ENCODE assay signal across 1 cellular context in the genomic region with DNA sequence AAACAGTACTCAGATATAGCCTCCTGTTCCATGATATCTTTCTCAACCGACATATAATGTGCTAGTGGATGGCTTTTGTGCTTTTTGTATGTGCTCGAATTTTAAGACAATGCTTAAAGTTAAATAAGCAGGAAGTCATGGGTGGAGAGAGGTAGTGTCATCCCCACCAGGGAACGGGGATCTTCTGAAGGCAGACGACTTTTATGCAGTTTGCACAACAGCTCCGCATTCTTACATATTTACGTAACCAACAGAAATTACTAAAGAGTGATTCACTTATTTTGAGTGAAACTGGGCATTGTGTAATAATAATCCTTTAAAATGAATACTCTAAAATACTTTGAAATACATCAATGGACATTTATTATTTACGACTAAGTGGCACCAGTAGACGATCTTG.
TF ChIP-seq lines count a peak whose summit lies in the region.

No MANE protein-coding gene starts in this region.

TF ChIP-seq in HepG2, 621 proteins besides CTCF, POLR2A, EP300 and RAD21 (continued from another document):
- TF ChIP-seq, protein P1, sequence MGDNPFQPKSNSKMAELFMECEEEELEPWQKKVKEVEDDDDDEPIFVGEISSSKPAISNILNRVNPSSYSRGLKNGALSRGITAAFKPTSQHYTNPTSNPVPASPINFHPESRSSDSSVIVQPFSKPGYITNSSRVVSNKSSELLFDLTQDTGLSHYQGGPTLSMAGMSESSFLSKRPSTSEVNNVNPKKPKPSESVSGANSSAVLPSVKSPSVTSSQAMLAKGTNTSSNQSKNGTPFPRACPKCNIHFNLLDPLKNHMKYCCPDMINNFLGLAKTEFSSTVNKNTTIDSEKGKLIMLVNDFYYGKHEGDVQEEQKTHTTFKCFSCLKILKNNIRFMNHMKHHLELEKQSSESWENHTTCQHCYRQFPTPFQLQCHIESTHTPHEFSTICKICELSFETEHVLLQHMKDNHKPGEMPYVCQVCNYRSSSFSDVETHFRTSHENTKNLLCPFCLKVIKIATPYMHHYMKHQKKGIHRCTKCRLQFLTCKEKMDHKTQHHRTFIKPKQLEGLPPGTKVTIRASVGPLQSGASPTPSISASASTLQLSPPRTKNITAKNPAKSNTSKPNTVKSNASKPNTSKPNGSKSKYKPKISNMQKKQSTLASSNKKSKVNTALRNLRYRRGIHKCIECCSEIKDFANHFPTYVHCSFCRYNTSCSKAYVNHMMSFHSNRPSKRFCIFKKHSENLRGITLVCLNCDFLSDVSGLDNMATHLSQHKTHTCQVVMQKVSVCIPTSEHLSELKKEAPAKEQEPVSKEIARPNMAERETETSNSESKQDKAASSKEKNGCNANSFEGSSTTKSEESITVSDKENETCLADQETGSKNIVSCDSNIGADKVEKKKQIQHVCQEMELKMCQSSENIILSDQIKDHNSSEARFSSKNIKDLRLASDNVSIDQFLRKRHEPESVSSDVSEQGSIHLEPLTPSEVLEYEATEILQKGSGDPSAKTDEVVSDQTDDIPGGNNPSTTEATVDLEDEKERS (CRISPR knock-in tag; IDR thresholded peaks at IDR 0.05): no peak
